In the genomic region with DNA sequence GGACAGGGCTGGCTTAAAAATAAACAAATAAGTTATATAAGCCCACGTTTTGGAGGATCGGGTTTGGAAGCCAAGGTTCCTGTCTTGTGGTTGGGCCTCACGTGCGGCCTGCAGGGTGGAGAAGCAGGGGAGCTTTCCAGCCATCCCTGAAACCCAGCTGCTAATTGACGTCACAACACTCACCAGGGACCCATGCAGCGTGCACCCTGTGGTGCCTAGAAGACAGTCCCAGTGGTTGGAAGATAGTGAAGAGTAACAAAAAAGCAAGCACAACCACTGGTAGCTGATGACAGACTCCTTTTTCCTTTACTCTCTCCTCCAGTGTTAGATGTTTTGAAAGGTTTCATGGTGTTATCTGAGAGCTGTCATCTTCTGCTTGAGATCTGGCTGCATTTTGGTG, we compare ENCODE assay signal across 13 cellular contexts.
DNase-seq lines count a peak whose midpoint lies in the region; ATAC-seq, FAIRE-seq and TF ChIP-seq lines count a peak whose summit lies in the region.
"Had no signal": no experiment of that assay in that cellular context is flagged by ENCODE, and none has a peak within 500 bp of the region (broad histone marks: within the 10 kb centered on the region; RNA-seq: fewer than 3 reads in every experiment).

No MANE protein-coding gene starts in this region.

- no peak for TF ChIP-seq RAD21 in H1 (IDR thresholded peaks at IDR 0.05 in 1 of 2, conservative IDR thresholded peaks at IDR 0.05 in 1 of 2; ENCODE audit: low read depth in 2 of 2, low read length in 2 of 2)

- no peak overlapping the region for H3K27ac ChIP-seq in H1 (ENCODE audit: low read depth, low read length)
- H3K27ac ChIP-seq in CD4-positive, alpha-beta memory T cell (ENCODE audit: low read depth, low read length): no peak overlapping the region
- H3K27ac ChIP-seq: upper lobe of right lung, VCaP had no signal

- H3K9me3 ChIP-seq in H1 (ENCODE audit: insufficient read depth in 2 of 2, low read depth in 1 of 2, low read length in 1 of 2): no peaks in the 10 kb centered on the region
- no peaks in the 10 kb centered on the region for H3K9me3 ChIP-seq in CD4-positive, alpha-beta memory T cell (ENCODE audit: control insufficient read depth in 1 of 2, low read length in 2 of 2)
- H3K9me3 ChIP-seq: upper lobe of right lung had no signal

- POLR2A ChIA-PET in H1 (lab: Charles Lee; ENCODE audit: partially characterized antibody): interaction anchor here (0.6 kb wide), 1 partner anchor 322 kb away, joined by 3 read pairs; no protein-coding TSS in a partner anchor
- POLR2A ChIA-PET in CD4-positive, alpha-beta memory T cell (lab: Charles Lee; ENCODE audit: partially characterized antibody): no interaction called here

- H3K23me2 ChIP-seq in H1 (ENCODE audit: low read depth, low read length): no peaks in the 10 kb centered on the region

- H3K27ac Mint-ChIP-seq in CD4-positive, alpha-beta memory T cell: peak overlapping the region in 2 of 7 donors; percentile 34 to 59

- H4K8ac ChIP-seq in H1 (ENCODE audit: extremely low read depth, insufficient read depth, low read length): 0 out of 2 replicates have a peak overlapping the region, but pooled peaks have one; percentile 53

- H3K36me3 Mint-ChIP-seq in activated T-cell treated with anti-CD3 and anti-CD28 coated beads, Interleukin-2, amount 50 U/mL, for 4 hours (ENCODE audit: insufficient read depth): no peaks in the 10 kb centered on the region
- H3K36me3 Mint-ChIP-seq in CD4-positive, alpha-beta memory T cell: no peaks in the 10 kb centered on the region

- H3K79me1 ChIP-seq in H1 (ENCODE audit: low read depth, low read length): no peaks in the 10 kb centered on the region

- no peak overlapping the region for H4K91ac ChIP-seq in H1 (replicated peaks; ENCODE audit: insufficient read length, low read length)

- no peak overlapping the region for H3K18ac ChIP-seq in H1 (ENCODE audit: extremely low read depth, low read length)

- no peak overlapping the region for H2BK5ac ChIP-seq in H1 (ENCODE audit: low read depth, low read length)

- H2AK5ac ChIP-seq in H1 (ENCODE audit: low read depth, low read length): no peak overlapping the region

- no peak overlapping the region for H2AFZ ChIP-seq in H1 (ENCODE audit: low read length)

- DNase-seq in activated T-cell treated with anti-CD3 and anti-CD28 coated beads, Interleukin-2, amount 50 U/mL, for 4 hours: no peak
- no peak for DNase-seq in activated T-cell treated with anti-CD3 and anti-CD28 coated beads, Interleukin-2, amount 50 U/mL, for 48 hours
- DNase-seq in H1 (ENCODE audit: low read depth in 1 of 2, low spot score in 2 of 2): no peak
- DNase-seq in stromal cell of bone marrow (ENCODE audit: low read depth): peak; percentile 38
- no peak for DNase-seq in CD4-positive, alpha-beta memory T cell
- DNase-seq in stimulated activated CD4-positive, alpha-beta T cell treated with anti-CD3 and anti-CD28 coated beads, Interleukin-2, amount 100 ng/mL, for 24 hours: no peak
- DNase-seq in NCI-H1417 treated with DMSO at 0.1 percent for 48 hours (lab: John Stamatoyannopoulos, UW): no peak
- DNase-seq: NCI-H1436 treated with DMSO at 0.1 percent for 48 hours, upper lobe of right lung had no signal

- no peak overlapping the region for H2BK12ac ChIP-seq in H1 (ENCODE audit: low read depth, low read length)

- no peaks in the 10 kb centered on the region for H3K27me3 ChIP-seq in H1 (replicated peaks in 1 of 4; ENCODE audit: control insufficient read depth in 3 of 4, extremely low read depth in 1 of 4, insufficient read depth in 3 of 4, low read length in 3 of 4)
- no peaks in the 10 kb centered on the region for H3K27me3 ChIP-seq in CD4-positive, alpha-beta memory T cell (ENCODE audit: insufficient read depth, low read length)

- ATAC-seq in activated T-cell treated with anti-CD3 and anti-CD28 coated beads, Interleukin-2, amount 50 U/mL, for 4 hours: peak; percentile 13 to 26
- peak; percentile 16 for ATAC-seq in HG02885 (IDR thresholded peaks at IDR 0.05; ENCODE audit: poor library complexity, unreplicated experiment)
- ATAC-seq: upper lobe of right lung had no signal

- CTCF ChIA-PET in H1 (lab: Charles Lee; ENCODE audit: partially characterized antibody): interaction anchor here (1.0 kb wide), 1 partner anchor 96 kb away, joined by 3 read pairs; no protein-coding TSS in a partner anchor
- CTCF ChIA-PET in CD4-positive, alpha-beta memory T cell (lab: Charles Lee; ENCODE audit: partially characterized antibody): interaction anchor here (0.9 kb wide), 1 partner anchor 91 kb away, joined by 3 read pairs; no protein-coding TSS in a partner anchor

- no peak overlapping the region for H3K4ac ChIP-seq in H1 (replicated peaks; ENCODE audit: insufficient read length, low read depth, low read length)

- 85% methylated on average over 6 of the region's 6 CpGs; no CpG with 5 or more reads in 1 of the 2 experiments for WGBS in H1 (ENCODE audit: extremely low coverage in 1 of 2, insufficient coverage in 1 of 2, insufficient read length in 1 of 2, insufficient replicate concordance in 2 of 2, low coverage in 1 of 2, low lambda C conversion rate in 2 of 2, missing lambda C conversion rate in 1 of 2), 2 experiments

- intact Hi-C loops in CD4-positive, alpha-beta memory T cell (cut with micrococcal nuclease): loop anchor here (5.0 kb wide), 1 partner anchor 97 kb away; no protein-coding TSS in a partner anchor

- H3K4me2 ChIP-seq in H1 (ENCODE audit: insufficient read depth in 1 of 2, low read depth in 2 of 2, low read length in 2 of 2): no peak overlapping the region

- no peaks in the 10 kb centered on the region for H4K20me1 ChIP-seq in H1 (replicated peaks in 1 of 2; ENCODE audit: control insufficient read depth in 1 of 2, insufficient read depth in 2 of 2, low read length in 2 of 2)

- no peak overlapping the region for H2BK20ac ChIP-seq in H1 (ENCODE audit: low read length)

- H3K14ac ChIP-seq in H1 (ENCODE audit: insufficient read length): no peak overlapping the region

- H3K9me3 Mint-ChIP-seq in activated T-cell treated with anti-CD3 and anti-CD28 coated beads, Interleukin-2, amount 50 U/mL, for 4 hours: peaks cover 3% of the 10 kb centered on the region
- no peaks in the 10 kb centered on the region for H3K9me3 Mint-ChIP-seq in CD4-positive, alpha-beta memory T cell

- H3K4me3 Mint-ChIP-seq in activated T-cell treated with anti-CD3 and anti-CD28 coated beads, Interleukin-2, amount 50 U/mL, for 4 hours: no peak overlapping the region
- H3K4me3 Mint-ChIP-seq in CD4-positive, alpha-beta memory T cell: no peak overlapping the region

- no peaks in the 10 kb centered on the region for H3K79me2 ChIP-seq in H1 (ENCODE audit: control insufficient read depth in 1 of 2, insufficient read depth in 2 of 2, low read length in 2 of 2)

- no peak for TF ChIP-seq EP300 in H1 (IDR thresholded peaks at IDR 0.05; ENCODE audit: borderline replicate concordance in 1 of 2, low read depth in 2 of 2, low read length in 2 of 2)

- H4K5ac ChIP-seq in H1 (ENCODE audit: insufficient read length, low read depth, low read length): no peak overlapping the region

- no peak overlapping the region for H3K9ac ChIP-seq in H1 (replicated peaks in 1 of 4; ENCODE audit: extremely low read depth in 1 of 4, low read depth in 3 of 4, low read length in 3 of 4)

- H3K27me3 Mint-ChIP-seq in activated T-cell treated with anti-CD3 and anti-CD28 coated beads, Interleukin-2, amount 50 U/mL, for 4 hours (ENCODE audit: low read depth): no peaks in the 10 kb centered on the region
- no peaks in the 10 kb centered on the region for H3K27me3 Mint-ChIP-seq in CD4-positive, alpha-beta memory T cell

- no peak overlapping the region for H2BK120ac ChIP-seq in H1 (replicated peaks; ENCODE audit: low read depth, low read length)

- peaks cover 17% of the 10 kb centered on the region for H3K4me1 Mint-ChIP-seq in activated T-cell treated with anti-CD3 and anti-CD28 coated beads, Interleukin-2, amount 50 U/mL, for 4 hours (ENCODE audit: low read depth)
- peaks cover 0 to 19% (median 12%) of the 10 kb centered on the region in 4 donors for H3K4me1 Mint-ChIP-seq in CD4-positive, alpha-beta memory T cell

- H3K4me1 ChIP-seq in H1 (replicated peaks in 1 of 4; ENCODE audit: control insufficient read depth in 3 of 4, insufficient read depth in 4 of 4, low read length in 3 of 4): peaks cover 0 to 4% (median 3%) of the 10 kb centered on the region in 4 experiments; a peak in 2 of 7 replicates
- H3K4me1 ChIP-seq in CD4-positive, alpha-beta memory T cell (ENCODE audit: insufficient read depth, low read length): peaks cover 9% of the 10 kb centered on the region

- no peak for TF ChIP-seq POLR2A in H1 (IDR thresholded peaks at IDR 0.05; ENCODE audit: control extremely low read depth in 1 of 2, low read depth in 2 of 2, low read length in 2 of 2)

- no peaks in the 10 kb centered on the region for H3K36me3 ChIP-seq in H1 (ENCODE audit: control insufficient read depth in 2 of 4, insufficient read depth in 4 of 4, low read length in 3 of 4)
- H3K36me3 ChIP-seq in CD4-positive, alpha-beta memory T cell (ENCODE audit: insufficient read depth, low read length): no peaks in the 10 kb centered on the region
- H3K36me3 ChIP-seq: upper lobe of right lung had no signal

- FAIRE-seq in H1 (lab: Jason Lieb, UNC): no peak
- FAIRE-seq: endometrium, keratinocyte had no signal

- H2BK15ac ChIP-seq in H1 (ENCODE audit: low read length): no peak overlapping the region

- no peak overlapping the region for H3K23ac ChIP-seq in H1 (ENCODE audit: insufficient read length)

- TF ChIP-seq CTCF in H1 (IDR thresholded peaks at IDR 0.05; ENCODE audit: control extremely low read depth in 1 of 3, insufficient read depth in 1 of 3, low read depth in 1 of 3, low read length in 3 of 3): no peak

- no peak overlapping the region for H3K4me3 ChIP-seq in H1 (ENCODE audit: extremely low read depth in 1 of 4, insufficient read depth in 2 of 4, low read depth in 3 of 4, low read length in 4 of 4)
- no peak overlapping the region for H3K4me3 ChIP-seq in CD4-positive, alpha-beta memory T cell (ENCODE audit: low read length in 2 of 2)
- H3K4me3 ChIP-seq: upper lobe of right lung had no signal

- H3K56ac ChIP-seq in H1 (replicated peaks; ENCODE audit: insufficient read length, low read depth, low read length): no peak overlapping the region

TF ChIP-seq in H1, 55 proteins besides CTCF, POLR2A, EP300 and RAD21 (continues in another document):
- TF ChIP-seq BACH1 (IDR thresholded peaks at IDR 0.05; ENCODE audit: low read length) (no peak), MAFK (IDR thresholded peaks at IDR 0.05; ENCODE audit: low read depth, low read length) (no peak), CHD2 (IDR thresholded peaks at IDR 0.05; ENCODE audit: low read length) (no peak), KDM1A (IDR thresholded peaks at IDR 0.05; ENCODE audit: borderline replicate concordance, low read length) (no peak), YY1 (IDR thresholded peaks at IDR 0.05; ENCODE audit: low read depth, low read length) (no peak), JUN (IDR thresholded peaks at IDR 0.05; ENCODE audit: low read depth, low read length) (no peak), SUZ12 (IDR thresholded peaks at IDR 0.05; ENCODE audit: low read length) (no peak), TBP (IDR thresholded peaks at IDR 0.05; ENCODE audit: low read depth, low read length) (no peak), RXRA (IDR thresholded peaks at IDR 0.05; ENCODE audit: insufficient read depth, low read depth, low read length) (no peak), RNF2 (IDR thresholded peaks at IDR 0.05; ENCODE audit: borderline replicate concordance, low read depth, low read length, missing control alignments, poor library complexity, severe bottlenecking) (no peak)
